ENCODE assay signal across 9 cellular contexts in the genomic region with DNA sequence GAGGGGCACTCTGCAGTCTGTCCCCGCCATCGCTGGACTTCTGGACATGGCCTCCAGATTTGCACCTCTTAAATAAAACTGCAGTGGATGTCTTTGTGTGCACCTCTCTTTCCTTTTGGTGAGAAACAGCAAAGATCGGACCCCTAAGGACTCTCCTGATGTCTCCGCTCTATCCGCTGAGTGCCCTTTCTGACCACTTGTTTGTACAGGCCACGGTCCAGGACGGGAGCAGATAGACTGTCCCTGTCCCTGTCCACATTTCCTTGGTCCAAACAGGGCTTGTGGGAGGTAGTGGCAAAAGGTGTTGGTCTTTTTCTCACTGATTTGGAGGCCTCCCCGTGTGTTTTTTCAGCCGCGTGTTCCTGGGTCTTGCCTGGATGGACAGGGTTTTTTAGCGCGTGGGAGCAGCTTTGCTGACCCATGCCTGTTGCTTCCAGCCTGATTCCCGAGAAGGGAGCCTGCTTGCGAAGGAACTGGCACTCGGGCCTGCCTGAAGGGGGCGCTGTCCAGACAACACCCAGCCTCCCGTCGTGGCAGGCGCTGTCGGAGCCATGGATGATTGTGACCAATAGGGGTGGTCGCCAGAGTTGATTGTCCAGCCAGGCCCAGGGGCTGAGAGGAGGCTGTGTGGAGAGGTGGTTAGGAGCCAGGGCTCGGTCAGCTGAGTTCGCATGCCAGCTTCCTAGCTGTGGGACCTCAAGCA. TPM values are rescaled to one million over a fixed set of nuclear protein-coding genes. Genes with fewer than 3 reads are reported as not detected.
A peak's percentile ranks its signal among the peaks of the same experiment; 100 is the strongest.
DNase-seq lines count a peak whose midpoint lies in the region; ATAC-seq and TF ChIP-seq lines count a peak whose summit lies in the region.
"Had no signal": no experiment of that assay in that cellular context is flagged by ENCODE, and none has a peak within 500 bp of the region (broad histone marks: within the 10 kb centered on the region; RNA-seq: fewer than 3 reads in every experiment).

No MANE protein-coding gene starts in this region.

- H3K9me3 ChIP-seq in MM.1S (replicated peaks; ENCODE audit: insufficient read depth, low read length): no peaks in the 10 kb centered on the region

- no peaks in the 10 kb centered on the region for H3K4me1 ChIP-seq in MM.1S (ENCODE audit: low read length)

- no peak overlapping the region for H2AFZ ChIP-seq in MM.1S (ENCODE audit: low read length)

- H3K27me3 Mint-ChIP-seq in endothelial cell (ENCODE audit: unreplicated experiment): peaks cover 15% of the 10 kb centered on the region

- H3K9ac ChIP-seq in MM.1S (ENCODE audit: low read length): no peak overlapping the region

- ATAC-seq in GM19463 (IDR thresholded peaks at IDR 0.05; ENCODE audit: unreplicated experiment) (no peak), GM21717 (IDR thresholded peaks at IDR 0.05; ENCODE audit: unreplicated experiment) (no peak)

- no peaks in the 10 kb centered on the region for H4K20me1 ChIP-seq in MM.1S (ENCODE audit: insufficient read depth, low read length)

- DNase-seq in activated CD8-positive, alpha-beta memory T cell treated with anti-CD3 and anti-CD28 coated beads, Interleukin-2, amount 50 U/mL, for 48 hours: peak; percentile 71
- DNase-seq in activated CD8-positive, alpha-beta memory T cell treated with anti-CD3 and anti-CD28 coated beads for 24 hours: no peak
- DNase-seq in MM.1S (no peak), endothelial cell (ENCODE audit: low spot score) (peak; percentile 80), retinal pigment epithelial cell (ENCODE audit: low read depth) (no peak), hepatic stellate cell (ENCODE audit: low spot score) (no peak)

- H3K36me3 ChIP-seq in MM.1S (replicated peaks; ENCODE audit: insufficient read depth, low read length): no peaks in the 10 kb centered on the region

- no peak overlapping the region for H3K4me3 ChIP-seq in MM.1S (ENCODE audit: low read length)
- H3K4me3 ChIP-seq in retinal pigment epithelial cell (ENCODE audit: low read length): no peak overlapping the region
- H3K4me3 ChIP-seq: skin epidermis had no signal

- no peaks in the 10 kb centered on the region for H3K9me2 ChIP-seq in MM.1S (replicated peaks; ENCODE audit: insufficient read depth, low read length)

- TF ChIP-seq CTCF in MM.1S (IDR thresholded peaks at IDR 0.05; ENCODE audit: low read length) (peak; percentile 32), endothelial cell (IDR thresholded peaks at IDR 0.05; ENCODE audit: unreplicated experiment) (peak; percentile 88), retinal pigment epithelial cell (conservative IDR thresholded peaks at IDR 0.05; ENCODE audit: low read depth, low read length) (peak; percentile 49)

- no peaks in the 10 kb centered on the region for H3K27me3 ChIP-seq in MM.1S (replicated peaks; ENCODE audit: insufficient read depth, low read length)

- no peak overlapping the region for H3K4me3 Mint-ChIP-seq in endothelial cell (ENCODE audit: unreplicated experiment)

- peaks cover 29% of the 10 kb centered on the region for H3K4me1 Mint-ChIP-seq in endothelial cell (ENCODE audit: unreplicated experiment)

- peak overlapping the region; percentile 74 for H3K27ac Mint-ChIP-seq in endothelial cell (ENCODE audit: unreplicated experiment)

- H3K79me2 ChIP-seq in MM.1S (ENCODE audit: low read length): no peaks in the 10 kb centered on the region

- no peak overlapping the region for H3K27ac ChIP-seq in MM.1S (ENCODE audit: low read length)

- H3K36me3 Mint-ChIP-seq in endothelial cell (ENCODE audit: low read depth, unreplicated experiment): peaks cover 65% of the 10 kb centered on the region

- H3F3A ChIP-seq in MM.1S (ENCODE audit: insufficient read depth, low read length): no peaks in the 10 kb centered on the region

- H3K4me2 ChIP-seq in MM.1S (ENCODE audit: low read depth, low read length): no peak overlapping the region

- no peaks in the 10 kb centered on the region for H3K9me3 Mint-ChIP-seq in endothelial cell (ENCODE audit: unreplicated experiment)

RNA-seq across cellular contexts. Expression of a gene that starts 13.2 kb away (rescaled TPM):
- 866 TPM for total RNA-seq in endothelial cell (ENCODE audit: unreplicated experiment)

RNA-seq across cellular contexts. Expression of a gene that starts 26.6 kb away (rescaled TPM):
- 261 TPM for total RNA-seq in endothelial cell (ENCODE audit: unreplicated experiment)

RNA-seq across cellular contexts. Expression of a gene that starts 28.1 kb away (rescaled TPM):
- total RNA-seq in endothelial cell (ENCODE audit: unreplicated experiment): 0.67 TPM

RNA-seq across cellular contexts. Expression of a gene that starts 37.1 kb away (rescaled TPM):
- total RNA-seq in endothelial cell (ENCODE audit: unreplicated experiment): 175 TPM

RNA-seq across cellular contexts. Expression of a gene that starts 51.7 kb away (rescaled TPM):
- total RNA-seq in endothelial cell (ENCODE audit: unreplicated experiment): 252 TPM

Comparison
In these comparisons a context has a peak if more than half of its experiments do, and no peak if none do; other contexts are left out.
1. DNase-seq: peak in activated CD8-positive, alpha-beta memory T cell treated with anti-CD3 and anti-CD28 coated beads, Interleukin-2, amount 50 U/mL, for 48 hours (single experiment) and endothelial cell (single experiment); none in activated CD8-positive, alpha-beta memory T cell treated with anti-CD3 and anti-CD28 coated beads for 24 hours (single experiment), MM.1S (single experiment), retinal pigment epithelial cell (single experiment) and hepatic stellate cell (single experiment).
2. CTCF ChIP-seq: peak in every context shown above with its lines; median percentile 88 in endothelial cell; 49 in retinal pigment epithelial cell; 32 in MM.1S.